ENCODE assay signal across 19 cellular contexts in the genomic region with DNA sequence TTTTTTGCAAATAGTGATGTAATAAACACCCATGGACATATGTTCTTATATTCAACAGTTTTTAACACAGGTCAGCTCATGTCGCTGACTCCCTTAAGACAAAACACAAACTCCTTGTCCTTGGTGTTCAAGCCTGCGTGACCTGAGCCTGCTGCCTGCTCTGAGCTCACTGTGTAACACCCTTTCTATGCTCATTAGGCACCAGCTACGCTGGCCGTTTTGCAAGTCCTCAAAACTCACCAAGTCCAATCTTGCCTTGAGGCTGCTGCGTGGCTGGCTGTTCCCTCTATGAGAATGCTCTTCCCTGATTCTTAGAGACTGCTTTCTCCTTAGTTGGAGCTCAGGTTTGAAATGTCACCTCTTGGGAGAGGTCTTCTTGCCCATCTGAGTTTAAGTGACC.
DNase-seq lines count a peak whose midpoint lies in the region; ATAC-seq, FAIRE-seq and TF ChIP-seq lines count a peak whose summit lies in the region.
"Had no signal": no experiment of that assay in that cellular context is flagged by ENCODE, and none has a peak within 500 bp of the region (broad histone marks: within the 10 kb centered on the region; RNA-seq: fewer than 3 reads in every experiment).

No MANE protein-coding gene starts in this region.

- TF ChIP-seq CTCF in coronary artery (IDR thresholded peaks at IDR 0.05): no peak

- ATAC-seq in sciatic nerve (no peak), HG02678 (IDR thresholded peaks at IDR 0.05; ENCODE audit: unreplicated experiment) (no peak)

- intact Hi-C loops in sciatic nerve (cut with DNase I): no loop called here

- no peak overlapping the region for H3K27ac ChIP-seq in coronary artery

- DNase-seq in coronary artery (ENCODE audit: low spot score) (peak; percentile 47), ecto neural progenitor cell (ENCODE audit: low spot score) (peak; percentile 11), sciatic nerve (ENCODE audit: low spot score) (peak; percentile 14), urothelium cell line (ENCODE audit: low spot score) (no peak), activated gamma-delta T cell treated with Interleukin-2 at 50 U/mL for 16 hours (no peak)
- DNase-seq: C1 segment of cervical spinal cord; Calu3; CD4-positive, alpha-beta memory T cell; COR-L47; DMS53; DMS79 treated with DMSO at 0.1 percent for 48 hours; GF-D8; GOT3; HFFc6 had no signal

- peak; percentile 17 for FAIRE-seq in urothelium cell line (lab: Jason Lieb, UNC)
- FAIRE-seq: GM12891, GM18507, H54 had no signal

- H3K4me3 ChIP-seq in coronary artery: no peak overlapping the region
- H3K4me3 ChIP-seq: HAP-1 had no signal

Comparison
In these comparisons a context has a peak if more than half of its experiments do, and no peak if none do; other contexts are left out.
1. DNase-seq: peak in coronary artery (single experiment), ecto neural progenitor cell (single experiment) and sciatic nerve (single experiment); none in urothelium cell line (single experiment) and activated gamma-delta T cell treated with Interleukin-2 at 50 U/mL for 16 hours (single experiment).